11 cellular contexts compared by ENCODE assay signal in the genomic region with DNA sequence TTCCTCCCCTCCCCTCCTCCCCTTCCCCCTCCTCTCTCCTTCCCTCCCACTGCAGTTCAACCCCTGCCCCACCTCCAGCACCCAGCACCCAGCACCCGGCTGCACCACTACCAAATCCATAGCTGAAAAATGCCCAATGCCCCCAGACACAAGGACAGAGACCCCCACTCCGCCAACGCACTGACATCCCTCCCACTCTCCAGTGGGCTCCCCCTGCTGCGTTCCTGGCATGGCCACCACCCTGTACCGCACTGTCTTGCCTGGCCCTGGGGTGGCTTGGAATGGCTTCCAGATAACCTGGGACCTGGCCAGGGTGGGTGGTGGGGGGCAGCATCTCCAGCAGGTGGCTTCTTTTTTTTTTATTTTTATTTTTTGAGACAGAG.
DNase-seq lines count a peak whose midpoint lies in the region; ATAC-seq and TF ChIP-seq lines count a peak whose summit lies in the region.
"Had no signal": no experiment of that assay in that cellular context is flagged by ENCODE, and none has a peak within 500 bp of the region (broad histone marks: within the 10 kb centered on the region; RNA-seq: fewer than 3 reads in every experiment).

No MANE protein-coding gene starts in this region.

- no peaks in the 10 kb centered on the region for H3K79me2 ChIP-seq in OCI-LY1 (ENCODE audit: insufficient read depth, low read length)
- H3K79me2 ChIP-seq in parathyroid adenoma = peaks cover 3% of the 10 kb centered on the region

- no peaks in the 10 kb centered on the region for H3K9me2 ChIP-seq in OCI-LY1 (ENCODE audit: low read depth, low read length)

- no peak for DNase-seq in hepatic stellate cell (ENCODE audit: low spot score)
- DNase-seq in NCI-H128 (lab: John Stamatoyannopoulos, UW; ENCODE audit: unreplicated experiment) = no peak
- DNase-seq in NCI-H446 (lab: John Stamatoyannopoulos, UW) = no peak
- DNase-seq: DMS 273 treated with DMSO at 0.1 percent for 48 hours, WERI-Rb-1 had no signal

- peak overlapping the region; percentile 58 to 100 (median 99); a peak in 21 of 22 replicates for H3K4me2 ChIP-seq in BLaER1 treated with 17β-estradiol and CSF1 and Interleukin-3, amounts not matched to agents 10 nM and 100 nM
- H3K4me2 ChIP-seq in OCI-LY1 (ENCODE audit: low read length) = no peak overlapping the region; the same call in 1 of the 2 replicates
- no peak overlapping the region for H3K4me2 ChIP-seq in parathyroid adenoma (ENCODE audit: low read length)

- H3K27ac ChIP-seq in BLaER1 treated with 17β-estradiol and CSF1 and Interleukin-3, amounts not matched to agents 10 nM and 100 nM = peak overlapping the region in 9 of 11 experiments; percentile 33 to 92 (median 50); a peak in 11 of 22 replicates
- H3K27ac ChIP-seq in OCI-LY1 (ENCODE audit: low read depth, low read length, poor library complexity, severe bottlenecking) = peak overlapping the region; percentile 81
- H3K27ac ChIP-seq in duodenal mucosa (ENCODE audit: low read depth, low read length) = peak overlapping the region; percentile 32
- peak overlapping the region; percentile 53 for H3K27ac ChIP-seq in parathyroid adenoma

- H3K4me3 ChIP-seq in BLaER1 treated with 17β-estradiol and CSF1 and Interleukin-3, amounts not matched to agents 10 nM and 100 nM = no peak overlapping the region
- no peak overlapping the region for H3K4me3 ChIP-seq in OCI-LY1 (ENCODE audit: low read depth, low read length, poor library complexity, severe bottlenecking)
- H3K4me3 ChIP-seq in duodenal mucosa (ENCODE audit: low read depth in 1 of 2, low read length in 2 of 2) = no peak overlapping the region
- H3K4me3 ChIP-seq in parathyroid adenoma (ENCODE audit: low read depth, low read length) = no peak overlapping the region
- H3K4me3 ChIP-seq: GM23338 had no signal

- no peak for ATAC-seq in GM21825 (IDR thresholded peaks at IDR 0.05; ENCODE audit: unreplicated experiment)
- ATAC-seq: GM23338 had no signal

- H3K9ac ChIP-seq in BLaER1 treated with 17β-estradiol and CSF1 and Interleukin-3, amounts not matched to agents 10 nM and 100 nM = peak overlapping the region in 2 of 11 experiments; percentile 26 to 48; a peak in 2 of 22 replicates
- H3K9ac ChIP-seq in OCI-LY1 (ENCODE audit: low read length) = no peak overlapping the region
- H3K9ac ChIP-seq in duodenal mucosa (ENCODE audit: low read depth in 1 of 2, low read length in 2 of 2) = no peak overlapping the region
- no peak overlapping the region for H3K9ac ChIP-seq in parathyroid adenoma

- H2AFZ ChIP-seq in OCI-LY1 (ENCODE audit: low read length) = no peak overlapping the region
- H2AFZ ChIP-seq in parathyroid adenoma = no peak overlapping the region
- H2AFZ ChIP-seq: GM23338 had no signal

- no peaks in the 10 kb centered on the region for H4K20me1 ChIP-seq in BLaER1 treated with 17β-estradiol and CSF1 and Interleukin-3, amounts not matched to agents 10 nM and 100 nM
- no peaks in the 10 kb centered on the region for H4K20me1 ChIP-seq in OCI-LY1 (ENCODE audit: insufficient read depth, low read length)

- no peaks in the 10 kb centered on the region for H3K36me3 ChIP-seq in BLaER1 treated with 17β-estradiol and CSF1 and Interleukin-3, amounts not matched to agents 10 nM and 100 nM
- H3K36me3 ChIP-seq in OCI-LY1 (ENCODE audit: insufficient read depth, low read length) (no peaks in the 10 kb centered on the region), duodenal mucosa (ENCODE audit: control insufficient read depth in 1 of 2, insufficient read depth in 2 of 2, low read length in 2 of 2) (no peaks in the 10 kb centered on the region), parathyroid adenoma (ENCODE audit: control insufficient read depth, insufficient read depth, low read length) (no peaks in the 10 kb centered on the region)
- H3K36me3 ChIP-seq: WERI-Rb-1 had no signal

- peaks cover 71 to 90% (median 84%) of the 10 kb centered on the region in 10 experiments for H3K4me1 ChIP-seq in BLaER1 treated with 17β-estradiol and CSF1 and Interleukin-3, amounts not matched to agents 10 nM and 100 nM
- peaks cover 52% of the 10 kb centered on the region for H3K4me1 ChIP-seq in OCI-LY1 (ENCODE audit: insufficient read depth, low read length, severe bottlenecking)
- peaks cover 40 to 48% of the 10 kb centered on the region in 2 donors for H3K4me1 ChIP-seq in duodenal mucosa (ENCODE audit: control insufficient read depth in 1 of 2, insufficient read depth in 2 of 2, low read length in 2 of 2)
- peaks cover 30% of the 10 kb centered on the region for H3K4me1 ChIP-seq in parathyroid adenoma

- no peaks in the 10 kb centered on the region for H3K27me3 ChIP-seq in BLaER1 treated with 17β-estradiol and CSF1 and Interleukin-3, amounts not matched to agents 10 nM and 100 nM
- H3K27me3 ChIP-seq in OCI-LY1 (ENCODE audit: insufficient read depth, low read length) (no peaks in the 10 kb centered on the region), duodenal mucosa (ENCODE audit: control insufficient read depth in 1 of 2, insufficient read depth in 2 of 2, low read length in 2 of 2) (no peaks in the 10 kb centered on the region), parathyroid adenoma (ENCODE audit: control insufficient read depth, insufficient read depth, low read length) (no peaks in the 10 kb centered on the region)

- H3F3A ChIP-seq in OCI-LY1 (ENCODE audit: insufficient read depth, low read length) = no peaks in the 10 kb centered on the region

- TF ChIP-seq CTCF in OCI-LY1 (IDR thresholded peaks at IDR 0.05; ENCODE audit: low read length) (no peak), parathyroid adenoma (IDR thresholded peaks at IDR 0.05) (no peak)

- H3K9me3 ChIP-seq in BLaER1 treated with 17β-estradiol and CSF1 and Interleukin-3, amounts not matched to agents 10 nM and 100 nM (replicated peaks in 1 of 11) = no peaks in the 10 kb centered on the region
- H3K9me3 ChIP-seq in OCI-LY1 (ENCODE audit: low read length) (no peaks in the 10 kb centered on the region), duodenal mucosa (ENCODE audit: control insufficient read depth in 1 of 2, low read length in 2 of 2) (no peaks in the 10 kb centered on the region), parathyroid adenoma (ENCODE audit: control insufficient read depth, low read length) (no peaks in the 10 kb centered on the region)

Comparison
In these comparisons a context has a peak if more than half of its experiments do, and no peak if none do; other contexts are left out.
1. H3K4me2 ChIP-seq: peak in BLaER1 treated with 17β-estradiol and CSF1 and Interleukin-3, amounts not matched to agents 10 nM and 100 nM (11 of 11); none in OCI-LY1 (single experiment) and parathyroid adenoma (single experiment).
2. Peak in every context shown above with its lines, with median percentiles within 50 percentile points of each other: H3K27ac ChIP-seq.